Comparison of ENCODE assay signal across 20 cellular contexts in genomic region chr3:13827699-13828098, GRCh38. TPM values are rescaled to one million over a fixed set of nuclear protein-coding genes. Genes with fewer than 3 reads are reported as not detected.
"Had no signal": no experiment of that assay in that cellular context is flagged by ENCODE, and none has a peak within 500 bp of the region (broad histone marks: within the 10 kb centered on the region; RNA-seq: fewer than 3 reads in every experiment).

No MANE protein-coding gene starts in this region.

- H3K36me3 ChIP-seq: esophagus squamous epithelium, ovary, right lobe of liver had no signal

- H3K9me3 ChIP-seq: ovary, psoas muscle, right lobe of liver had no signal

- H3K4me3 ChIP-seq: esophagus squamous epithelium, hepatocyte, ovary, psoas muscle, right lobe of liver had no signal

- H2AFZ ChIP-seq: hepatocyte had no signal

- DNase-seq: effector memory CD8-positive, alpha-beta T cell; esophagus squamous epithelium; foreskin fibroblast; head of caudate nucleus; left colon; mesendoderm; naive thymus-derived CD4-positive, alpha-beta T cell; nephron progenitor cell; ovary; retina; right lobe of liver; stimulated activated CD4-positive, alpha-beta T cell treated with anti-CD3 and anti-CD28 coated beads, Interleukin-2, amount 100 ng/mL, for 24 hours; stimulated activated CD4-positive, alpha-beta T cell treated with anti-CD3 and anti-CD28 coated beads, Interleukin-4, amount 100 ng/mL, for 4 hours; stimulated activated naive CD4-positive, alpha-beta T cell; trophoblast cell had no signal

- H3K4me2 ChIP-seq: hepatocyte had no signal

- H3K4me3 Mint-ChIP-seq: effector memory CD8-positive, alpha-beta T cell; naive thymus-derived CD4-positive, alpha-beta T cell; nephron progenitor cell had no signal

- ATAC-seq: effector memory CD8-positive, alpha-beta T cell; left colon; naive thymus-derived CD4-positive, alpha-beta T cell; psoas muscle; right lobe of liver had no signal

- H3K27ac Mint-ChIP-seq: effector memory CD8-positive, alpha-beta T cell; nephron progenitor cell had no signal

- H3K4me1 ChIP-seq: psoas muscle, right lobe of liver had no signal

- H3K27me3 ChIP-seq: ovary, right lobe of liver had no signal

- H3K27ac ChIP-seq: esophagus squamous epithelium, hepatocyte, ovary, psoas muscle, right lobe of liver had no signal

- H3K9me3 Mint-ChIP-seq: effector memory CD8-positive, alpha-beta T cell; nephron progenitor cell had no signal

- H3K79me2 ChIP-seq: hepatocyte had no signal

RNA-seq across cellular contexts. Expression of gene WNT7A, which starts 52.2 kb away (rescaled TPM):
- total RNA-seq: left colon, liver, lung microvascular endothelial cell, psoas muscle, right lobe of liver, skeletal muscle tissue had no signal
- polyA plus RNA-seq: liver, ovary had no signal
